1 cellular context compared by ENCODE assay signal in genomic region chr15:78509726-78510312, GRCh38.
TF ChIP-seq lines count a peak whose summit lies in the region.

No MANE protein-coding gene starts in this region.

TF ChIP-seq in GM23338, 12 proteins besides CTCF, POLR2A, EP300 and RAD21 (continued from another document):
- TF ChIP-seq, protein P1, sequence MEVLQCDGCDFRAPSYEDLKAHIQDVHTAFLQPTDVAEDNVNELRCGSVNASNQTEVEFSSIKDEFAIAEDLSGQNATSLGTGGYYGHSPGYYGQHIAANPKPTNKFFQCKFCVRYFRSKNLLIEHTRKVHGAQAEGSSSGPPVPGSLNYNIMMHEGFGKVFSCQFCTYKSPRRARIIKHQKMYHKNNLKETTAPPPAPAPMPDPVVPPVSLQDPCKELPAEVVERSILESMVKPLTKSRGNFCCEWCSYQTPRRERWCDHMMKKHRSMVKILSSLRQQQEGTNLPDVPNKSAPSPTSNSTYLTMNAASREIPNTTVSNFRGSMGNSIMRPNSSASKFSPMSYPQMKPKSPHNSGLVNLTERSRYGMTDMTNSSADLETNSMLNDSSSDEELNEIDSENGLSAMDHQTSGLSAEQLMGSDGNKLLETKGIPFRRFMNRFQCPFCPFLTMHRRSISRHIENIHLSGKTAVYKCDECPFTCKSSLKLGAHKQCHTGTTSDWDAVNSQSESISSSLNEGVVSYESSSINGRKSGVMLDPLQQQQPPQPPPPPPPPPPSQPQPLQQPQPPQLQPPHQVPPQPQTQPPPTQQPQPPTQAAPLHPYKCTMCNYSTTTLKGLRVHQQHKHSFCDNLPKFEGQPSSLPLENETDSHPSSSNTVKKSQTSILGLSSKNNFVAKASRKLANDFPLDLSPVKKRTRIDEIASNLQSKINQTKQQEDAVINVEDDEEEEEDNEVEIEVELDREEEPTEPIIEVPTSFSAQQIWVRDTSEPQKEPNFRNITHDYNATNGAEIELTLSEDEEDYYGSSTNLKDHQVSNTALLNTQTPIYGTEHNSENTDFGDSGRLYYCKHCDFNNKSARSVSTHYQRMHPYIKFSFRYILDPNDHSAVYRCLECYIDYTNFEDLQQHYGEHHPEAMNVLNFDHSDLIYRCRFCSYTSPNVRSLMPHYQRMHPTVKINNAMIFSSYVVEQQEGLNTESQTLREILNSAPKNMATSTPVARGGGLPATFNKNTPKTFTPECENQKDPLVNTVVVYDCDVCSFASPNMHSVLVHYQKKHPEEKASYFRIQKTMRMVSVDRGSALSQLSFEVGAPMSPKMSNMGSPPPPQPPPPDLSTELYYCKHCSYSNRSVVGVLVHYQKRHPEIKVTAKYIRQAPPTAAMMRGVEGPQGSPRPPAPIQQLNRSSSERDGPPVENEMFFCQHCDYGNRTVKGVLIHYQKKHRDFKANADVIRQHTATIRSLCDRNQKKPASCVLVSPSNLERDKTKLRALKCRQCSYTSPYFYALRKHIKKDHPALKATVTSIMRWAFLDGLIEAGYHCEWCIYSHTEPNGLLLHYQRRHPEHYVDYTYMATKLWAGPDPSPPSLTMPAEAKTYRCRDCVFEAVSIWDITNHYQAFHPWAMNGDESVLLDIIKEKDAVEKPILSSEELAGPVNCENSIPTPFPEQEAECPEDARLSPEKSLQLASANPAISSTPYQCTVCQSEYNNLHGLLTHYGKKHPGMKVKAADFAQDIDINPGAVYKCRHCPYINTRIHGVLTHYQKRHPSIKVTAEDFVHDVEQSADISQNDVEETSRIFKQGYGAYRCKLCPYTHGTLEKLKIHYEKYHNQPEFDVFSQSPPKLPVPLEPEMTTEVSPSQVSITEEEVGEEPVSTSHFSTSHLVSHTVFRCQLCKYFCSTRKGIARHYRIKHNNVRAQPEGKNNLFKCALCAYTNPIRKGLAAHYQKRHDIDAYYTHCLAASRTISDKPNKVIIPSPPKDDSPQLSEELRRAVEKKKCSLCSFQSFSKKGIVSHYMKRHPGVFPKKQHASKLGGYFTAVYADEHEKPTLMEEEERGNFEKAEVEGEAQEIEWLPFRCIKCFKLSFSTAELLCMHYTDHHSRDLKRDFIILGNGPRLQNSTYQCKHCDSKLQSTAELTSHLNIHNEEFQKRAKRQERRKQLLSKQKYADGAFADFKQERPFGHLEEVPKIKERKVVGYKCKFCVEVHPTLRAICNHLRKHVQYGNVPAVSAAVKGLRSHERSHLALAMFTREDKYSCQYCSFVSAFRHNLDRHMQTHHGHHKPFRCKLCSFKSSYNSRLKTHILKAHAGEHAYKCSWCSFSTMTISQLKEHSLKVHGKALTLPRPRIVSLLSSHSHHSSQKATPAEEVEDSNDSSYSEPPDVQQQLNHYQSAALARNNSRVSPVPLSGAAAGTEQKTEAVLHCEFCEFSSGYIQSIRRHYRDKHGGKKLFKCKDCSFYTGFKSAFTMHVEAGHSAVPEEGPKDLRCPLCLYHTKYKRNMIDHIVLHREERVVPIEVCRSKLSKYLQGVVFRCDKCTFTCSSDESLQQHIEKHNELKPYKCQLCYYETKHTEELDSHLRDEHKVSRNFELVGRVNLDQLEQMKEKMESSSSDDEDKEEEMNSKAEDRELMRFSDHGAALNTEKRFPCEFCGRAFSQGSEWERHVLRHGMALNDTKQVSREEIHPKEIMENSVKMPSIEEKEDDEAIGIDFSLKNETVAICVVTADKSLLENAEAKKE (CRISPR knock-in tag; IDR thresholded peaks at IDR 0.05) = no peak
TF ChIP-seq in GM23338: peak in this region for 0.
